8 cellular contexts compared by ENCODE assay signal in the genomic region with DNA sequence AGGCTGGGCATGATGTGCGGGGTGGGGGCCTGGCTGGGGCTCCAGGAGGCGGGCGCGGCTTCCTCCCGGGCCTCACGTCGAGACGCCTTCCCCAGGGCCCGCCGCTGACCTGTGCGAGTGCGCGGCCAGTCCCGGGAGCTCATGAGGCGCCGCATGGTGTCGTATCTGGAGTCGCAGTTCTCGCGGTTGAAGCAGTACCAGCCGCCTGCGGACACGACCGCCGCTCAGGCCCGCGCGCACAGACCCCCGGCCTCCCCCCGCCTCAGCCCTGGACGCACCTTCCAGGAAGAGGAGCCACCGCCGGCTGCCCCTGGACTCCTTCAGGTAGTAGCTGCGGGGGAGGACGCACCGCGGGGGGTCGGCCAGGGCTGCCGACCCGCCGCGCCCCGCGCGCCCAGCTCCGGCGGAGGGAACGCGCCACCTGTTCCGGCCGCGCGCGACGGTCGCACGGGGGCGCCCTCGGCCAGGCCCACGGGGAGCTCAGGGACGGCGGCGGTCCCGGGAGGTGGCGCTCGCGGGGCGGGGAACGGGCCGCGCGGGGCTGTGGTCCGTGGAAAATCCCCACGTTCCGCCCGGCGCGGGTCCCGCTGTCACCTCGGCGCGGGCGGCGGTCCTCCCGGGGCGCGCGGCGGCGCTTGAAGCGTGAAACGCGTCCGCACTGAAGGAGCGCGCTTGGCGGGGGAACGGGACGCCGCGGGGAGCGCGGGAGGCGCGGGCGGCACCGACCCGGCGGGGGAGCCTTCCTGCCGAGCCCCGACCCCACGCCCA. TPM values are rescaled to one million over a fixed set of nuclear protein-coding genes. Genes with fewer than 3 reads are reported as not detected.
A peak's percentile ranks its signal among the peaks of the same experiment; 100 is the strongest.
DNase-seq lines count a peak whose midpoint lies in the region; ATAC-seq and TF ChIP-seq lines count a peak whose summit lies in the region.

No MANE protein-coding gene starts in this region.

- H3K9ac ChIP-seq in NT2/D1 (ENCODE audit: insufficient read length, low read depth): peak overlapping the region; percentile 57

- peaks cover 17% of the 10 kb centered on the region for H3K36me3 ChIP-seq in NT2/D1 (ENCODE audit: insufficient read depth, insufficient read length, low read length)
- no peaks in the 10 kb centered on the region for H3K36me3 ChIP-seq in thymus (ENCODE audit: control insufficient read depth, insufficient read depth)

- H3K36me3 Mint-ChIP-seq in CD14-positive monocyte: peaks cover 0 to 6% of the 10 kb centered on the region in 2 donors
- no peaks in the 10 kb centered on the region for H3K36me3 Mint-ChIP-seq in activated T-cell treated with anti-CD3 and anti-CD28 coated beads, Interleukin-2, amount 50 U/mL, for 72 hours (ENCODE audit: insufficient read depth in 2 of 2)

- H3K4me3 Mint-ChIP-seq in CD14-positive monocyte: peak overlapping the region; percentile 60 to 82
- peak overlapping the region; percentile 74 for H3K4me3 Mint-ChIP-seq in activated T-cell treated with anti-CD3 and anti-CD28 coated beads, Interleukin-2, amount 50 U/mL, for 72 hours

- H3K4me1 ChIP-seq in NT2/D1 (ENCODE audit: insufficient read depth, insufficient read length): peaks cover 21% of the 10 kb centered on the region
- H3K4me1 ChIP-seq in thymus (ENCODE audit: control insufficient read depth, insufficient read depth, low read length): peaks cover 11% of the 10 kb centered on the region

- H3K27me3 ChIP-seq in NT2/D1 (ENCODE audit: insufficient read depth, insufficient read length) (peaks cover 50% of the 10 kb centered on the region), thymus (ENCODE audit: control insufficient read depth, insufficient read depth) (peaks cover 66% of the 10 kb centered on the region)

- TF ChIP-seq CTCF in CD14-positive monocyte (IDR thresholded peaks at IDR 0.05): peak; percentile 92
- peak; percentile 47 for TF ChIP-seq CTCF in fibroblast of villous mesenchyme (IDR thresholded peaks at IDR 0.05; ENCODE audit: insufficient read depth, low read depth, low read length)
- peak in 2 of 3 donors; percentile 68 to 86 for TF ChIP-seq CTCF in omental fat pad (IDR thresholded peaks at IDR 0.05)

- H3K27me3 Mint-ChIP-seq in CD14-positive monocyte (ENCODE audit: low read depth in 3 of 3): peaks cover 38 to 67% (median 46%) of the 10 kb centered on the region in 3 donors
- peaks cover 14% of the 10 kb centered on the region for H3K27me3 Mint-ChIP-seq in activated T-cell treated with anti-CD3 and anti-CD28 coated beads, Interleukin-2, amount 50 U/mL, for 72 hours (ENCODE audit: low read depth)

- H3K9me3 ChIP-seq in NT2/D1 (ENCODE audit: insufficient read depth, low read length) (peaks cover 9% of the 10 kb centered on the region; the same call in 1 of the 2 replicates), thymus (ENCODE audit: control insufficient read depth) (peaks cover 1% of the 10 kb centered on the region)

- no peak overlapping the region for H3K27ac Mint-ChIP-seq in CD14-positive monocyte
- no peak overlapping the region for H3K27ac Mint-ChIP-seq in activated T-cell treated with anti-CD3 and anti-CD28 coated beads, Interleukin-2, amount 50 U/mL, for 72 hours

- peaks cover 0 to 12% (median 4%) of the 10 kb centered on the region in 7 donors for H3K9me3 Mint-ChIP-seq in CD14-positive monocyte
- no peaks in the 10 kb centered on the region for H3K9me3 Mint-ChIP-seq in activated T-cell treated with anti-CD3 and anti-CD28 coated beads, Interleukin-2, amount 50 U/mL, for 72 hours

- H3K27ac ChIP-seq in thymus (ENCODE audit: low read depth): no peak overlapping the region

- intact Hi-C loops in CD14-positive monocyte (cut with micrococcal nuclease): loop anchor here (1.0 to 5.0 kb wide), 3 partner anchors 62 to 193 kb away; a partner anchor contains a TSS

- DNase-seq in CD14-positive monocyte (ENCODE audit: low spot score) (no peak), NT2/D1 (ENCODE audit: low read depth, low spot score) (no peak), fibroblast of villous mesenchyme (ENCODE audit: low read depth) (peak; percentile 59), omental fat pad (ENCODE audit: low spot score) (peak; percentile 58), NCI-H2029 treated with DMSO at 0.1 percent for 48 hours (lab: John Stamatoyannopoulos, UW) (no peak)
- peak; percentile 87 to 92 for DNase-seq in activated T-cell treated with anti-CD3 and anti-CD28 coated beads, Interleukin-2, amount 50 U/mL, for 72 hours

- peak overlapping the region; percentile 54 for H3K4me3 ChIP-seq in NT2/D1 (ENCODE audit: insufficient read length, low read depth)
- H3K4me3 ChIP-seq in fibroblast of villous mesenchyme (ENCODE audit: low read depth, low read length): peak overlapping the region; percentile 52
- peak overlapping the region; percentile 49 for H3K4me3 ChIP-seq in thymus (ENCODE audit: low read length)

- peak; percentile 45 for ATAC-seq in GM21825 (IDR thresholded peaks at IDR 0.05; ENCODE audit: unreplicated experiment)
- peak; percentile 95 to 96 for ATAC-seq in activated T-cell treated with anti-CD3 and anti-CD28 coated beads, Interleukin-2, amount 50 U/mL, for 72 hours (replicated peaks in 1 of 2)
- ATAC-seq in omental fat pad (ENCODE audit: low FRiP score): peak; percentile 80

- peaks cover 5% of the 10 kb centered on the region for H3K4me1 Mint-ChIP-seq in CD14-positive monocyte
- H3K4me1 Mint-ChIP-seq in activated T-cell treated with anti-CD3 and anti-CD28 coated beads, Interleukin-2, amount 50 U/mL, for 72 hours (ENCODE audit: low read depth): no peaks in the 10 kb centered on the region

- 3% methylated on average over 112 of the region's 112 CpGs for WGBS in thymus

RNA-seq across cellular contexts. Expression of a gene that starts 1.4 kb away (rescaled TPM):
- polyA plus RNA-seq in CD14-positive monocyte: not detected
- total RNA-seq in activated T-cell treated with anti-CD3 and anti-CD28 coated beads, Interleukin-2, amount 50 U/mL, for 72 hours: 1 to 10 TPM in 1 of 2 donors, under 1 TPM in 1; 0.76 to 1.4 TPM
- total RNA-seq in fibroblast of villous mesenchyme: under 0.01 TPM in 1 of 2 replicates, not detected in the other
- not detected for total RNA-seq in omental fat pad
- polyA plus RNA-seq in thymus: 0.25 TPM

RNA-seq across cellular contexts. Expression of a gene that starts 12.5 kb away (rescaled TPM):
- polyA plus RNA-seq in CD14-positive monocyte (not detected), thymus (0.07 TPM)
- total RNA-seq in activated T-cell treated with anti-CD3 and anti-CD28 coated beads, Interleukin-2, amount 50 U/mL, for 72 hours: not detected
- total RNA-seq in fibroblast of villous mesenchyme (not detected in 2 replicates), omental fat pad (not detected)

RNA-seq across cellular contexts. Expression of a gene that starts 17.9 kb away (rescaled TPM):
- polyA plus RNA-seq in CD14-positive monocyte: 10 to 100 TPM; 25.5 to 25.6 TPM
- 10 to 100 TPM; 32.0 to 34.2 TPM for total RNA-seq in activated T-cell treated with anti-CD3 and anti-CD28 coated beads, Interleukin-2, amount 50 U/mL, for 72 hours
- 28.5 and 38.7 TPM in 2 replicates for total RNA-seq in fibroblast of villous mesenchyme
- total RNA-seq in omental fat pad: 10 to 100 TPM; 12.6 to 24.3 (median 15.1) TPM
- polyA plus RNA-seq in thymus: 57.6 TPM

RNA-seq across cellular contexts. Expression of a gene that starts 22.4 kb away (rescaled TPM):
- polyA plus RNA-seq in CD14-positive monocyte (not detected), thymus (2.9 TPM)
- 100 to 1,000 TPM; 141 to 178 TPM for total RNA-seq in activated T-cell treated with anti-CD3 and anti-CD28 coated beads, Interleukin-2, amount 50 U/mL, for 72 hours
- total RNA-seq in fibroblast of villous mesenchyme (101 and 127 TPM in 2 replicates), omental fat pad (10 to 100 TPM in 2 of 4 donors, 1 to 10 TPM in 2; 4.8 to 13.9 (median 10.8) TPM)

RNA-seq across cellular contexts. Expression of a gene that starts 32.0 kb away (rescaled TPM):
- polyA plus RNA-seq in CD14-positive monocyte (1 to 10 TPM; 7.4 to 7.6 TPM), thymus (7.3 TPM)
- 10 to 100 TPM; 41.5 to 44.7 TPM for total RNA-seq in activated T-cell treated with anti-CD3 and anti-CD28 coated beads, Interleukin-2, amount 50 U/mL, for 72 hours
- total RNA-seq in fibroblast of villous mesenchyme (20.0 and 23.3 TPM in 2 replicates), omental fat pad (10 to 100 TPM; 22.2 to 31.5 (median 25.6) TPM)

Comparison
In these comparisons a context has a peak if more than half of its experiments do, and no peak if none do; other contexts are left out.
1. DNase-seq: peak in activated T-cell treated with anti-CD3 and anti-CD28 coated beads, Interleukin-2, amount 50 U/mL, for 72 hours (2 of 2), fibroblast of villous mesenchyme (single experiment) and omental fat pad (single experiment); none in CD14-positive monocyte (single experiment), NT2/D1 (single experiment) and NCI-H2029 treated with DMSO at 0.1 percent for 48 hours (single experiment).
2. ATAC-seq: peak in every context shown above with its lines; median percentile 96 in activated T-cell treated with anti-CD3 and anti-CD28 coated beads, Interleukin-2, amount 50 U/mL, for 72 hours; 80 in omental fat pad; 45 in GM21825.
3. Peak in every context shown above with its lines, with median percentiles within 50 percentile points of each other: CTCF ChIP-seq and H3K4me3 ChIP-seq.